ENCODE assay signal across 22 cellular contexts in the genomic region with DNA sequence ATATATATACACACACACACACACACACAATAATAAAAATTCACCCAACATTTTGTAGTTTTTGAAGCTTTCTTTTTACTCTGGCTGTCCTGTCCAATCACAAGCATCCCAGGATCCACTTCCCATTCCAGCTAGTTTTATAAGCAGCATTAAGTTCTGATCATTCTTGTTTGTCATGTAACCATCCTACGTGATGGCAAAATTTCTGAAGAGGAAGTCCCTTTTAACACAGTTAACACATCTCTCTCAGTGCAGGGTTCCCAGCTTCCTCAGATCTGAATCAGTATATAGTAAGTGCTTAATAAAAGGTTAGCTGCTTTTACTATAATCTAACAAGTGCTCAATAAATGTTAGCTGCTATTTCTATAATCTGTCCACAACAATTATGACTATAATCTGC. TPM values are rescaled to one million over a fixed set of nuclear protein-coding genes. Genes with fewer than 3 reads are reported as not detected.
"Had no signal": no experiment of that assay in that cellular context is flagged by ENCODE, and none has a peak within 500 bp of the region (broad histone marks: within the 10 kb centered on the region; RNA-seq: fewer than 3 reads in every experiment).

No MANE protein-coding gene starts in this region.

- H3K27ac Mint-ChIP-seq: naive thymus-derived CD4-positive, alpha-beta T cell; nephron; neural progenitor cell; progenitor cell of endocrine pancreas; stimulated activated memory B cell treated with anti-CD40 and anti-IgM and Interleukin-4, amounts not matched to agents 10 μg/mL and 1 μg/mL and 100 μg/mL, for 72 hours; stimulated activated naive CD8-positive, alpha-beta T cell treated with anti-CD3 and anti-CD28 coated beads, Interleukin-15, Interleukin-2, amounts not matched to agents 100 ng/mL and 50 ng/mL, for 24 hours had no signal

- H3K4me3 Mint-ChIP-seq: naive thymus-derived CD4-positive, alpha-beta T cell; nephron; neural progenitor cell; stimulated activated memory B cell treated with anti-CD40 and anti-IgM and Interleukin-4, amounts not matched to agents 10 μg/mL and 1 μg/mL and 100 μg/mL, for 72 hours; stimulated activated naive CD8-positive, alpha-beta T cell treated with anti-CD3 and anti-CD28 coated beads, Interleukin-15, Interleukin-2, amounts not matched to agents 100 ng/mL and 50 ng/mL, for 24 hours had no signal

- H3K9me3 Mint-ChIP-seq: naive thymus-derived CD4-positive, alpha-beta T cell; nephron; neural progenitor cell; stimulated activated memory B cell treated with anti-CD40 and anti-IgM and Interleukin-4, amounts not matched to agents 10 μg/mL and 1 μg/mL and 100 μg/mL, for 72 hours; stimulated activated naive CD8-positive, alpha-beta T cell treated with anti-CD3 and anti-CD28 coated beads, Interleukin-15, Interleukin-2, amounts not matched to agents 100 ng/mL and 50 ng/mL, for 24 hours had no signal

- H3K36me3 Mint-ChIP-seq: neural progenitor cell had no signal

- H3K27me3 Mint-ChIP-seq: stimulated activated memory B cell treated with anti-CD40 and anti-IgM and Interleukin-4, amounts not matched to agents 10 μg/mL and 1 μg/mL and 100 μg/mL, for 72 hours; stimulated activated naive CD8-positive, alpha-beta T cell treated with anti-CD3 and anti-CD28 coated beads, Interleukin-15, Interleukin-2, amounts not matched to agents 100 ng/mL and 50 ng/mL, for 24 hours had no signal

- ATAC-seq: foreskin keratinocyte; heart right ventricle; left cardiac atrium; left lung; naive thymus-derived CD4-positive, alpha-beta T cell; right cardiac atrium; stimulated activated memory B cell treated with anti-CD40 and anti-IgM and Interleukin-4, amounts not matched to agents 10 μg/mL and 1 μg/mL and 100 μg/mL, for 72 hours had no signal

- DNase-seq: dermis blood vessel endothelial cell; effector memory CD4-positive, alpha-beta T cell; foreskin keratinocyte; glutamatergic neuron; heart right ventricle; hippocampal formation; left cardiac atrium; left lung; mesenchymal stem cell; midbrain; naive thymus-derived CD4-positive, alpha-beta T cell; right cardiac atrium; sigmoid colon; stimulated activated CD4-positive, alpha-beta T cell treated with anti-CD3 and anti-CD28 coated beads, Interleukin-2, amount 100 ng/mL, for 24 hours; stimulated activated CD4-positive, alpha-beta T cell treated with anti-CD3 and anti-CD28 coated beads, Interleukin-4, amount 100 ng/mL, for 24 hours; transverse colon had no signal

- H3K4me1 Mint-ChIP-seq: neural progenitor cell had no signal

RNA-seq across cellular contexts. Expression of gene MYOM1, which starts 26.4 kb away (rescaled TPM):
- total RNA-seq: endothelial cell of umbilical vein had no signal
